Comparison of ENCODE assay signal across 12 cellular contexts in the genomic region with DNA sequence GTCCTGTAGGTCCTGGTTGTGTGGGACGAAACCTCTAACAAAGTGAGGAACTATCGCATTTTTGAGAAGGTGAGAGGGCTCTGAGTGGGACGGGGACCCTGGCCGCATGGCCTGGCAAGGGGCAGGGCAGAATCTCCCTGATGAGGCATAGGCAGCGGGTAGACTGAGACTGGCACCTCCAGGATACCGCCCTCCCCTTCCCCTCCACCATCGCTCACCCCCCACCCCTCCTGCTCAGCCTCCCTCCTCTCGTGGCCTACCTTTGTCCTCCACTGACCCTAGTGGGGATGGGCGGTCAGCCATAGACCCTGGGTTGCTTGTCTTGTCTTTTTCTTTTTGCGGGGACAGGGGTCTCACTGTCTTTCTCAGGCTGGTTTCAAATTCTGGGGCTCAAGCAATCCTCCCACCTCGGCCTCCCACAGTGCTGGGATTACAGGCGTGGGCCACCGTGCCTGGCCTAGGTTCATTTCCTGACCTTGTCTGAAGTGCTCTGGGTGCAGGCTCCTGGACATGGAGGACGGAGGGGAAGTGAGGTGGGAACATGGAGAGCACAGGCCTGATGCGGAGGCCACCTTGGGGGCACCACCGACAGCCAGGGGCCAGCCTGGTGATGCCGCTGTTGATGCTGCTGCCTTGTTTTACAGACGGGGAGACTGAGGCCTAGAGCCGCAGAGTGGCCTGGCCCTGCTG. TPM values are rescaled to one million over a fixed set of nuclear protein-coding genes. Genes with fewer than 3 reads are reported as not detected.
DNase-seq lines count a peak whose midpoint lies in the region; ATAC-seq and TF ChIP-seq lines count a peak whose summit lies in the region.
"Had no signal": no experiment of that assay in that cellular context is flagged by ENCODE, and none has a peak within 500 bp of the region (broad histone marks: within the 10 kb centered on the region; RNA-seq: fewer than 3 reads in every experiment).

No MANE protein-coding gene starts in this region.

- H3K4me3 ChIP-seq in right atrium auricular region (no peak overlapping the region), endodermal cell (ENCODE audit: low read length) (no peak overlapping the region), stomach (no peak overlapping the region)
- H3K4me3 ChIP-seq: mucosa of descending colon had no signal

- no peaks in the 10 kb centered on the region for H3K9me3 Mint-ChIP-seq in endodermal cell
- H3K9me3 Mint-ChIP-seq: stimulated activated naive CD8-positive, alpha-beta T cell treated with anti-CD3 and anti-CD28 coated beads, Interleukin-15, amount 100 ng/mL, for 72 hours had no signal

- peaks cover 50% of the 10 kb centered on the region for H3K36me3 ChIP-seq in right atrium auricular region
- peaks cover 27% of the 10 kb centered on the region for H3K36me3 ChIP-seq in endodermal cell (ENCODE audit: control insufficient read depth, insufficient read depth, low read length)
- peaks cover 40 to 86% (median 83%) of the 10 kb centered on the region in 4 donors for H3K36me3 ChIP-seq in stomach

- no peak for TF ChIP-seq POLR2A in stomach (IDR thresholded peaks at IDR 0.05)

- 96% methylated on average over 13 to 19 of the region's 19 CpGs for WGBS in endodermal cell (ENCODE audit: insufficient coverage in 1 of 2, insufficient read length in 1 of 2), 2 experiments
- WGBS in stomach, 5 donors: 94 to 96% (median 95%) methylated on average over 18 to 19 of the region's 19 CpGs

- ATAC-seq in Right ventricle myocardium superior (ENCODE audit: poor library complexity) (no peak), HG03378 (IDR thresholded peaks at IDR 0.05; ENCODE audit: unreplicated experiment) (peak; percentile 11), HG03432 (IDR thresholded peaks at IDR 0.05; ENCODE audit: unreplicated experiment) (no peak), HG03039 (IDR thresholded peaks at IDR 0.05; ENCODE audit: unreplicated experiment) (no peak)
- ATAC-seq: activated CD4-positive, alpha-beta T cell treated with anti-CD3 and anti-CD28 coated beads for 36 hours; mucosa of descending colon; stimulated activated naive CD8-positive, alpha-beta T cell treated with anti-CD3 and anti-CD28 coated beads, Interleukin-15, amount 100 ng/mL, for 72 hours had no signal

- TF ChIP-seq EP300 in stomach (IDR thresholded peaks at IDR 0.05): no peak

- H3K27me3 ChIP-seq in right atrium auricular region (no peaks in the 10 kb centered on the region), endodermal cell (ENCODE audit: control insufficient read depth, insufficient read depth, low read length, poor library complexity, severe bottlenecking) (no peaks in the 10 kb centered on the region), stomach (no peaks in the 10 kb centered on the region)

- peaks cover 12% of the 10 kb centered on the region for H3K4me1 Mint-ChIP-seq in endodermal cell

- H3K27me3 Mint-ChIP-seq in endodermal cell (ENCODE audit: insufficient read depth): no peaks in the 10 kb centered on the region
- H3K27me3 Mint-ChIP-seq: activated CD4-positive, alpha-beta T cell treated with anti-CD3 and anti-CD28 coated beads for 36 hours; stimulated activated naive CD8-positive, alpha-beta T cell treated with anti-CD3 and anti-CD28 coated beads, Interleukin-15, amount 100 ng/mL, for 72 hours had no signal

- no peak overlapping the region for H3K27ac Mint-ChIP-seq in endodermal cell
- H3K27ac Mint-ChIP-seq: activated CD4-positive, alpha-beta T cell treated with anti-CD3 and anti-CD28 coated beads for 36 hours had no signal

- peaks cover 0 to 19% of the 10 kb centered on the region in 2 donors for H3K4me1 ChIP-seq in right atrium auricular region
- no peaks in the 10 kb centered on the region for H3K4me1 ChIP-seq in endodermal cell (ENCODE audit: control insufficient read depth, insufficient read depth, low read length)
- H3K4me1 ChIP-seq in stomach: peaks cover 9 to 39% (median 29%) of the 10 kb centered on the region in 4 donors

- intact Hi-C loops in Right ventricle myocardium superior (cut with DNase I): no loop called here
- intact Hi-C loops in stomach (cut with DNase I; ENCODE audit: low total_unique reads): no loop called here

- DNase-seq in Right ventricle myocardium superior (peak; percentile 29), right atrium auricular region (ENCODE audit: low spot score) (no peak), endodermal cell (peak; percentile 24), stomach (peak; percentile 0), NAMALWA (ENCODE audit: low spot score) (no peak)
- DNase-seq: activated CD4-positive, alpha-beta T cell treated with anti-CD3 and anti-CD28 coated beads for 36 hours; stimulated activated CD4-positive, alpha-beta T cell treated with anti-CD3 and anti-CD28 coated beads, Interleukin-4, amount 100 ng/mL, for 4 hours; stimulated activated naive CD8-positive, alpha-beta T cell treated with anti-CD3 and anti-CD28 coated beads, Interleukin-15, amount 100 ng/mL, for 72 hours had no signal

- H3K4me3 Mint-ChIP-seq in endodermal cell: no peak overlapping the region
- H3K4me3 Mint-ChIP-seq: activated CD4-positive, alpha-beta T cell treated with anti-CD3 and anti-CD28 coated beads for 36 hours; stimulated activated naive CD8-positive, alpha-beta T cell treated with anti-CD3 and anti-CD28 coated beads, Interleukin-15, amount 100 ng/mL, for 72 hours had no signal

- no peak overlapping the region for H3K9ac ChIP-seq in endodermal cell (ENCODE audit: extremely low read depth, low read length, poor library complexity, severe bottlenecking)

- peaks cover 36% of the 10 kb centered on the region for H3K36me3 Mint-ChIP-seq in endodermal cell (ENCODE audit: low read depth)

- TF ChIP-seq CTCF in right atrium auricular region (IDR thresholded peaks at IDR 0.05): no peak
- TF ChIP-seq CTCF in endodermal cell (conservative IDR thresholded peaks at IDR 0.05): no peak
- no peak for TF ChIP-seq CTCF in stomach (IDR thresholded peaks at IDR 0.05)

- H3K27ac ChIP-seq in right atrium auricular region (no peak overlapping the region), endodermal cell (ENCODE audit: low read depth, low read length) (no peak overlapping the region), stomach (no peak overlapping the region)

- H3K9me3 ChIP-seq in right atrium auricular region (no peaks in the 10 kb centered on the region), endodermal cell (ENCODE audit: control insufficient read depth, low read length) (no peaks in the 10 kb centered on the region), stomach (no peaks in the 10 kb centered on the region)
- H3K9me3 ChIP-seq: mucosa of descending colon had no signal

RNA-seq across cellular contexts. Expression of a gene that starts 10.5 kb away (rescaled TPM):
- 217 TPM for total RNA-seq in Right ventricle myocardium superior
- 100 to 1,000 TPM; 171 to 196 TPM for total RNA-seq in right atrium auricular region
- 100 to 1,000 TPM; 231 to 257 TPM for total RNA-seq in endodermal cell
- polyA plus RNA-seq in endodermal cell (2013, experiment 1 of 2): 244 TPM
- polyA plus RNA-seq in endodermal cell (2013, experiment 2 of 2): 230 TPM
- 1,000 to 10,000 TPM in 1 of 5 donors, 100 to 1,000 TPM in 4; 162 to 1,174 (median 290) TPM for total RNA-seq in stomach
- polyA plus RNA-seq in stomach: 100 to 1,000 TPM; 103 to 197 (median 127) TPM

RNA-seq across cellular contexts. Expression of a gene that starts 40.2 kb away (rescaled TPM):
- 24.9 TPM for total RNA-seq in Right ventricle myocardium superior
- total RNA-seq in right atrium auricular region: 10 to 100 TPM; 20.1 to 25.2 TPM
- 10 to 100 TPM; 40.5 to 43.8 TPM for total RNA-seq in endodermal cell
- 28.2 TPM for polyA plus RNA-seq in endodermal cell (2013, experiment 1 of 2)
- 21.3 TPM for polyA plus RNA-seq in endodermal cell (2013, experiment 2 of 2)
- total RNA-seq in stomach: 100 to 1,000 TPM in 2 of 5 donors, 10 to 100 TPM in 3; 31.8 to 151 (median 89.9) TPM
- polyA plus RNA-seq in stomach: 10 to 100 TPM in 2 of 3 donors, 1 to 10 TPM in 1; 9.0 to 26.7 (median 11.1) TPM

Comparison
In these comparisons a context has a peak if more than half of its experiments do, and no peak if none do; other contexts are left out.
1. DNase-seq: peak in Right ventricle myocardium superior (single experiment), endodermal cell (single experiment) and stomach (single experiment); none in right atrium auricular region (single experiment) and NAMALWA (single experiment).